ENCODE assay signal across 9 cellular contexts in the genomic region with DNA sequence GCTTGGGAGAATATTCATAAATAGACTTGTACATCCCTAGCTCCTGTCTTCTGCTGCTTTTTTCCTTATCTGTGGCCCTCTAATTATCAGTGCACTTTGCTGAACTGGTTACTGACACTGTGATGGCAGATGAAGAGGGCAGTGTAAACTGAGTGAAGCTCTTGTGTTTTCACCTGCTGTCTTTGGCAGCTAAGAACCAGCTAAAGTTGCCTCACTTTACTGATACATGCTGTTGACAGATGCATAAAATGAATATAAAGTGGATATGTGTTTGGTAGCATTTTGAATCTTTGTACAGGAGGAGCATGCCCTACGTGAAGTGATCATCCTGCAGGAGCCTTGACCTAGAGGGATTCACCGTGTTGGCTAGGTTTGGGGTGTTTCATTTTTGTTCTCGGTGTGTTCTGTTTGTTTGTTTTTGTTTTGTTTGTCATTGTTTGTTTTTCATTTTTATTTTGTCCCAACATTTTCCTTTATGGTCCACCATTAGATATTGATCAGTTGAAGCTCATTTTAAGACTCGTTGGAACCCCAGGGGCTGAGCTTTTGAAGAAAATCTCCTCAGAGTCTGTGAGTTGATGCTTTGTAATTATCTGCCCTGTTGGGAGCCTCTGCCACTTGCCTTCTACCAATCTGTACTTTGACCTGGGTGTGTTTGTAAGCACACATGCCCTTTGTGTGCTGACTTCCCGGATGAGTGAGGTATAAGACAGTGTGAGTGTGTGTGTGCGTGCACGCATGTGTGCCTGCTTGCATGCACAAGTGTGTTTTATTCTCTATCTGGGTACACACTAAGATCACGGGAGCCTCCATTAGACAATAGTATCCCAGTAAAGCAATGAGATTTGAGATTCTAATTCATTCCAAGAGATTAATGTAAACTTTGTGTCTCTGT. TPM values are rescaled to one million over a fixed set of nuclear protein-coding genes. Genes with fewer than 3 reads are reported as not detected.
DNase-seq lines count a peak whose midpoint lies in the region; ATAC-seq and TF ChIP-seq lines count a peak whose summit lies in the region.
"Had no signal": no experiment of that assay in that cellular context is flagged by ENCODE, and none has a peak within 500 bp of the region (broad histone marks: within the 10 kb centered on the region; RNA-seq: fewer than 3 reads in every experiment).

No MANE protein-coding gene starts in this region.

- H3K79me2 ChIP-seq in HCT116 (ENCODE audit: insufficient read depth, low read length) = no peaks in the 10 kb centered on the region

- H3K4me2 ChIP-seq in HCT116 (ENCODE audit: low read length) = no peak overlapping the region

- no peaks in the 10 kb centered on the region for H3K9me2 ChIP-seq in HCT116 (ENCODE audit: insufficient read depth)

- H4K20me1 ChIP-seq in HCT116 (ENCODE audit: insufficient read depth) = peaks cover 5% of the 10 kb centered on the region; the same call in 1 of the 2 replicates

- no peaks in the 10 kb centered on the region for H3K9me3 ChIP-seq in CD8-positive, alpha-beta memory T cell (ENCODE audit: low read length)
- no peaks in the 10 kb centered on the region for H3K9me3 ChIP-seq in HCT116 (ENCODE audit: control insufficient read depth in 1 of 2, insufficient read depth in 1 of 2, low read depth in 1 of 2, low read length in 2 of 2)
- H3K9me3 ChIP-seq: HAP-1 had no signal

- peak; percentile 33; the same call in 1 of the 2 replicates for ATAC-seq in HCT116
- peak; percentile 42 to 46 for ATAC-seq in activated naive CD4-positive, alpha-beta T cell treated with anti-CD3 and anti-CD28 coated beads, Interleukin-2, amount 50 U/mL, for 72 hours
- peak; percentile 16 to 21 for ATAC-seq in naive B cell (ENCODE audit: low read depth in 2 of 2)
- no peak for ATAC-seq in GM18505 (IDR thresholded peaks at IDR 0.05; ENCODE audit: unreplicated experiment)
- no peak for ATAC-seq in GM18909 (IDR thresholded peaks at IDR 0.05; ENCODE audit: poor library complexity, unreplicated experiment)
- ATAC-seq in HG02870 (IDR thresholded peaks at IDR 0.05; ENCODE audit: unreplicated experiment) = no peak

- CTCF ChIA-PET in CD8-positive, alpha-beta memory T cell (lab: Charles Lee) = interaction anchor here (0.7 to 4.4 kb wide), 31 partner anchors 9 to 693 kb away, joined by 3 to 81 read pairs (median 5); partner anchors contain the start of genes BRPF3 and MAPK14
- CTCF ChIA-PET in HCT116 (lab: Charles Lee) = interaction anchor here (0.9 to 2.0 kb wide), 4 partner anchors 9 to 43 kb away, joined by 3 to 6 read pairs (median 3); no protein-coding TSS in a partner anchor

- POLR2A ChIA-PET in CD8-positive, alpha-beta memory T cell (lab: Charles Lee) = interaction anchor here (1.1 to 2.3 kb wide), 2 partner anchors 25 to 68 kb away, joined by 10 to 22 read pairs; partner anchors contain the start of gene MAPK14
- POLR2A ChIA-PET in HCT116 (lab: Charles Lee) = no interaction called here

- no peaks in the 10 kb centered on the region for H3K27me3 Mint-ChIP-seq in CD8-positive, alpha-beta memory T cell
- H3K27me3 Mint-ChIP-seq in naive B cell = no peaks in the 10 kb centered on the region

- no peaks in the 10 kb centered on the region for H3K9me3 Mint-ChIP-seq in CD8-positive, alpha-beta memory T cell
- no peaks in the 10 kb centered on the region for H3K9me3 Mint-ChIP-seq in activated naive CD4-positive, alpha-beta T cell treated with anti-CD3 and anti-CD28 coated beads, Interleukin-2, amount 50 U/mL, for 72 hours
- no peaks in the 10 kb centered on the region for H3K9me3 Mint-ChIP-seq in naive B cell

- intact Hi-C loops in HCT116 (cut with micrococcal nuclease) = loop anchor here (1.0 to 10.0 kb wide), 3 partner anchors 68 to 571 kb away; partner anchors contain the start of gene MAPK14

- H3K27ac Mint-ChIP-seq in CD8-positive, alpha-beta memory T cell = peak overlapping the region; percentile 29 to 88 (median 63)
- peak overlapping the region in 1 of 2 donors; percentile 9 for H3K27ac Mint-ChIP-seq in activated naive CD4-positive, alpha-beta T cell treated with anti-CD3 and anti-CD28 coated beads, Interleukin-2, amount 50 U/mL, for 72 hours
- peak overlapping the region in 3 of 6 donors; percentile 37 to 67 (median 53) for H3K27ac Mint-ChIP-seq in naive B cell

- H3K9ac ChIP-seq in HCT116 (ENCODE audit: low read length) = no peak overlapping the region

- TF ChIP-seq CTCF in HCT116 (IDR thresholded peaks at IDR 0.05 in 2 of 3, conservative IDR thresholded peaks at IDR 0.05 in 1 of 3; ENCODE audit: borderline replicate concordance in 1 of 3, insufficient read depth in 1 of 3, low read depth in 2 of 3, low read length in 2 of 3) = peak in 1 of 3 experiments; percentile 9; a peak in 1 of 6 replicates

- peaks cover 4% of the 10 kb centered on the region for H3K36me3 ChIP-seq in CD8-positive, alpha-beta memory T cell (ENCODE audit: insufficient read depth, low read length)
- peaks cover 0 to 5% of the 10 kb centered on the region in 2 experiments; a peak in 1 of 4 replicates for H3K36me3 ChIP-seq in HCT116 (ENCODE audit: control insufficient read depth in 1 of 2, insufficient read depth in 2 of 2, low read length in 2 of 2)

- H3K4me1 Mint-ChIP-seq in CD8-positive, alpha-beta memory T cell = peaks cover 41 to 55% (median 42%) of the 10 kb centered on the region in 3 donors
- peaks cover 23 to 42% (median 35%) of the 10 kb centered on the region in 3 donors for H3K4me1 Mint-ChIP-seq in naive B cell

- DNase-seq in CD8-positive, alpha-beta memory T cell = no peak
- DNase-seq in HCT116 (ENCODE audit: low read depth, low spot score) = no peak
- DNase-seq in activated naive CD4-positive, alpha-beta T cell treated with anti-CD3 and anti-CD28 coated beads, Interleukin-2, amount 50 U/mL, for 72 hours (ENCODE audit: low spot score in 2 of 2) = no peak
- no peak for DNase-seq in naive B cell
- DNase-seq in OCI-M2 (lab: John Stamatoyannopoulos, UW; ENCODE audit: unreplicated experiment) = no peak

- TF ChIP-seq POLR2A in HCT116 (IDR thresholded peaks at IDR 0.05; ENCODE audit: borderline replicate concordance, extremely low read depth, insufficient read depth, insufficient read length) (no peak), GM18505 (IDR thresholded peaks at IDR 0.05; ENCODE audit: borderline replicate concordance, extremely low read depth, insufficient read depth, insufficient read length) (no peak)

- H3K27me3 ChIP-seq in CD8-positive, alpha-beta memory T cell (ENCODE audit: insufficient read depth, low read length, poor library complexity, severe bottlenecking) = no peaks in the 10 kb centered on the region
- no peaks in the 10 kb centered on the region for H3K27me3 ChIP-seq in HCT116 (ENCODE audit: insufficient read depth, low read length)

- H3K27ac ChIP-seq in CD8-positive, alpha-beta memory T cell (ENCODE audit: low read depth, low read length) = no peak overlapping the region
- no peak overlapping the region for H3K27ac ChIP-seq in HCT116 (ENCODE audit: low read depth, low read length)

- H3K4me1 ChIP-seq in CD8-positive, alpha-beta memory T cell (ENCODE audit: insufficient read depth, low read length) = peaks cover 35% of the 10 kb centered on the region
- no peaks in the 10 kb centered on the region for H3K4me1 ChIP-seq in HCT116 (ENCODE audit: control insufficient read depth in 1 of 2, insufficient read depth in 2 of 2, low read length in 2 of 2)
- H3K4me1 ChIP-seq: HAP-1 had no signal

- no peak overlapping the region for H3K4me3 ChIP-seq in CD8-positive, alpha-beta memory T cell (ENCODE audit: low read length)
- no peak overlapping the region for H3K4me3 ChIP-seq in HCT116 (replicated peaks in 1 of 2; ENCODE audit: low read depth in 1 of 2, low read length in 2 of 2)
- H3K4me3 ChIP-seq: HAP-1 had no signal

- H3K36me3 Mint-ChIP-seq in CD8-positive, alpha-beta memory T cell = peaks cover 0 to 38% (median 2%) of the 10 kb centered on the region in 3 donors
- H3K36me3 Mint-ChIP-seq in activated naive CD4-positive, alpha-beta T cell treated with anti-CD3 and anti-CD28 coated beads, Interleukin-2, amount 50 U/mL, for 72 hours = no peaks in the 10 kb centered on the region
- peaks cover 0 to 7% of the 10 kb centered on the region in 2 donors for H3K36me3 Mint-ChIP-seq in naive B cell

- no peak overlapping the region for H3K4me3 Mint-ChIP-seq in CD8-positive, alpha-beta memory T cell
- no peak overlapping the region for H3K4me3 Mint-ChIP-seq in naive B cell

- no peak overlapping the region for H2AFZ ChIP-seq in HCT116 (ENCODE audit: low read depth, low read length, poor library complexity, severe bottlenecking)

- no peak for TF ChIP-seq RAD21 in HCT116 (IDR thresholded peaks at IDR 0.05; ENCODE audit: low read depth)

- BruUV-seq in HCT116 (replicated peaks; lab: Mats Ljungman, UMichigan) = no TSS peak

- RAD21 ChIA-PET in HCT116 (lab: Charles Lee; ENCODE audit: low non-redundant PET in 1 of 2, low total read pairs in 2 of 2, uncharacterized antibody in 2 of 2, unreplicated experiment in 2 of 2) = no interaction called here

TF ChIP-seq in HCT116, 20 proteins besides CTCF, POLR2A, EP300 and RAD21:
- TF ChIP-seq EZH2phosphoT487 (IDR thresholded peaks at IDR 0.05; ENCODE audit: borderline replicate concordance) = no peak

RNA-seq across cellular contexts. Expression of gene MAPK13, which starts 34.6 kb away (rescaled TPM):
- 10 to 100 TPM; 75.7 to 77.3 TPM for total RNA-seq in CD8-positive, alpha-beta memory T cell
- polyA plus RNA-seq in CD8-positive, alpha-beta memory T cell = 46.4 TPM
- 47.3 TPM for total RNA-seq in HCT116 (2021; ENCODE audit: unreplicated experiment)
- polyA plus RNA-seq in HCT116 (2012) = 45.3 and 51.2 TPM in 2 replicates
- total RNA-seq in activated naive CD4-positive, alpha-beta T cell treated with anti-CD3 and anti-CD28 coated beads, Interleukin-2, amount 50 U/mL, for 72 hours = 10 to 100 TPM; 33.6 to 58.9 TPM
- polyA plus RNA-seq in naive B cell (ENCODE audit: low read depth in 6 of 6) = 10 to 100 TPM; 23.5 to 76.5 (median 53.0) TPM

Comparison
In these comparisons a context has a peak if more than half of its experiments do, and no peak if none do; other contexts are left out.
1. ATAC-seq: peak in HCT116 (single experiment), activated naive CD4-positive, alpha-beta T cell treated with anti-CD3 and anti-CD28 coated beads, Interleukin-2, amount 50 U/mL, for 72 hours (2 of 2) and naive B cell (2 of 2); none in GM18505 (single experiment), GM18909 (single experiment) and HG02870 (single experiment).